Comparison of ENCODE assay signal across 29 cellular contexts in genomic region chr3:183619624-183620274, GRCh38.
"Had no signal": no experiment of that assay in that cellular context is flagged by ENCODE, and none has a peak within 500 bp of the region (broad histone marks: within the 10 kb centered on the region; RNA-seq: fewer than 3 reads in every experiment).

No MANE protein-coding gene starts in this region.

- H3K27me3 ChIP-seq: colonic mucosa, dorsolateral prefrontal cortex, esophagus squamous epithelium, gastroesophageal sphincter, stomach, suprapubic skin, tibial nerve had no signal

- H3K4me1 Mint-ChIP-seq: activated B cell treated with CpG ODN at 0.5 μM for 24 hours; activated CD4-positive, alpha-beta T cell treated with anti-CD3 and anti-CD28 coated beads for 36 hours; activated naive CD8-positive, alpha-beta T cell treated with anti-CD3 and anti-CD28 coated beads for 36 hours; naive thymus-derived CD4-positive, alpha-beta T cell; stimulated activated memory B cell treated with anti-CD40 and anti-IgM and Interleukin-4, amounts not matched to agents 10 μg/mL and 1 μg/mL and 100 μg/mL, for 72 hours had no signal

- H3K36me3 Mint-ChIP-seq: activated naive CD8-positive, alpha-beta T cell treated with anti-CD3 and anti-CD28 coated beads for 36 hours; naive thymus-derived CD4-positive, alpha-beta T cell; stimulated activated memory B cell treated with anti-CD40 and anti-IgM and Interleukin-4, amounts not matched to agents 10 μg/mL and 1 μg/mL and 100 μg/mL, for 72 hours had no signal

- H3K4me1 ChIP-seq: colonic mucosa, esophagus squamous epithelium, gastroesophageal sphincter, lower lobe of right lung, stomach, suprapubic skin, tibial nerve had no signal

- H3K27ac ChIP-seq: colonic mucosa, dorsolateral prefrontal cortex, esophagus squamous epithelium, gastroesophageal sphincter, lower lobe of right lung, stomach, suprapubic skin, tibial nerve had no signal

- H3K9me3 ChIP-seq: colonic mucosa, esophagus squamous epithelium, gastroesophageal sphincter, lower lobe of right lung, stomach, suprapubic skin, tibial nerve had no signal

- H3K4me2 ChIP-seq: smooth muscle cell had no signal

- H3K4me3 Mint-ChIP-seq: activated B cell treated with CpG ODN at 0.5 μM for 24 hours; activated CD4-positive, alpha-beta T cell treated with anti-CD3 and anti-CD28 coated beads for 36 hours; activated naive CD8-positive, alpha-beta T cell treated with anti-CD3 and anti-CD28 coated beads for 36 hours; activated T-cell treated with anti-CD3 and anti-CD28 coated beads, Interleukin-2, amount 50 U/mL, for 4 hours; effector memory CD8-positive, alpha-beta T cell; naive thymus-derived CD4-positive, alpha-beta T cell; neural crest cell; stimulated activated memory B cell treated with anti-CD40 and anti-IgM and Interleukin-4, amounts not matched to agents 10 μg/mL and 1 μg/mL and 100 μg/mL, for 72 hours had no signal

- H3K36me3 ChIP-seq: colonic mucosa, esophagus squamous epithelium, gastroesophageal sphincter, lower lobe of right lung, stomach, suprapubic skin, tibial nerve had no signal

- H3K27me3 Mint-ChIP-seq: activated naive CD8-positive, alpha-beta T cell treated with anti-CD3 and anti-CD28 coated beads for 36 hours had no signal

- H3K27ac Mint-ChIP-seq: activated B cell treated with CpG ODN at 0.5 μM for 24 hours; activated CD4-positive, alpha-beta T cell treated with anti-CD3 and anti-CD28 coated beads for 36 hours; activated naive CD8-positive, alpha-beta T cell treated with anti-CD3 and anti-CD28 coated beads for 36 hours; activated T-helper 2 cell treated with anti-CD3 and anti-CD28 coated beads, Interferon-gamma antibody, Interleukin-2, Interleukin-4, amounts not matched to agents 10 μg/mL and 5 μg/mL and 100 μg/mL, durations not matched to agents 14 hours and 24 hours and 36 hours; effector memory CD8-positive, alpha-beta T cell; naive thymus-derived CD4-positive, alpha-beta T cell; stimulated activated memory B cell treated with anti-CD40 and anti-IgM and Interleukin-4, amounts not matched to agents 10 μg/mL and 1 μg/mL and 100 μg/mL, for 72 hours had no signal

- H3K4me3 ChIP-seq: colonic mucosa, dorsolateral prefrontal cortex, esophagus squamous epithelium, gastroesophageal sphincter, lower lobe of right lung, smooth muscle cell, stomach, suprapubic skin, tibial nerve had no signal

- H3K9me3 Mint-ChIP-seq: activated T-helper 2 cell treated with anti-CD3 and anti-CD28 coated beads, Interferon-gamma antibody, Interleukin-2, Interleukin-4, amounts not matched to agents 10 μg/mL and 5 μg/mL and 100 μg/mL, durations not matched to agents 14 hours and 24 hours and 36 hours; effector memory CD8-positive, alpha-beta T cell; neural crest cell; stimulated activated memory B cell treated with anti-CD40 and anti-IgM and Interleukin-4, amounts not matched to agents 10 μg/mL and 1 μg/mL and 100 μg/mL, for 72 hours had no signal

- FAIRE-seq: astrocyte had no signal

- ATAC-seq: activated CD4-positive, alpha-beta T cell treated with anti-CD3 and anti-CD28 coated beads for 36 hours; activated T-cell treated with anti-CD3 and anti-CD28 coated beads, Interleukin-2, amount 50 U/mL, for 4 hours; effector memory CD8-positive, alpha-beta T cell; gastroesophageal sphincter; left cardiac atrium; lower lobe of right lung; naive thymus-derived CD4-positive, alpha-beta T cell; sciatic nerve; stimulated activated memory B cell treated with anti-CD40 and anti-IgM and Interleukin-4, amounts not matched to agents 10 μg/mL and 1 μg/mL and 100 μg/mL, for 72 hours had no signal

- DNase-seq: activated B cell treated with CpG ODN at 0.5 μM for 24 hours; activated CD4-positive, alpha-beta T cell treated with anti-CD3 and anti-CD28 coated beads for 36 hours; activated CD4-positive, alpha-beta T cell treated with anti-CD3 and anti-CD28 coated beads, Interleukin-2, amount 50 U/mL, for 48 hours; activated CD8-positive, alpha-beta memory T cell treated with anti-CD3 and anti-CD28 coated beads, Interleukin-2, amount 50 U/mL, for 48 hours; activated naive CD4-positive, alpha-beta T cell; activated naive CD8-positive, alpha-beta T cell treated with anti-CD3 and anti-CD28 coated beads for 36 hours; activated T-cell treated with anti-CD3 and anti-CD28 coated beads, Interleukin-2, amount 50 U/mL, for 4 hours; colonic mucosa; dorsolateral prefrontal cortex; effector memory CD8-positive, alpha-beta T cell; esophagus squamous epithelium; head of caudate nucleus; islet precursor cell; left cardiac atrium; lower lobe of right lung; naive thymus-derived CD4-positive, alpha-beta T cell; posterior cingulate gyrus; stimulated activated CD4-positive, alpha-beta T cell treated with anti-CD3 and anti-CD28 coated beads, Interleukin-15, amount 100 ng/mL, for 24 hours; stomach; T1000 had no signal
